ENCODE assay signal across 15 cellular contexts in genomic region chr11:74357449-74357848, GRCh38. TPM values are rescaled to one million over a fixed set of nuclear protein-coding genes. Genes with fewer than 3 reads are reported as not detected.
DNase-seq lines count a peak whose midpoint lies in the region; ATAC-seq and TF ChIP-seq lines count a peak whose summit lies in the region.
"Had no signal": no experiment of that assay in that cellular context is flagged by ENCODE, and none has a peak within 500 bp of the region (broad histone marks: within the 10 kb centered on the region; RNA-seq: fewer than 3 reads in every experiment).

No MANE protein-coding gene starts in this region.

- TF ChIP-seq RAD21 in IMR-90 (IDR thresholded peaks at IDR 0.05; ENCODE audit: low read length), result no peak

- H2BK20ac ChIP-seq in IMR-90 (ENCODE audit: low read depth, low read length), result no peak overlapping the region

- no peak for TF ChIP-seq POLR2A in IMR-90 (IDR thresholded peaks at IDR 0.05; ENCODE audit: low read depth, low read length)

- intact Hi-C loops in IMR-90 (cut with micrococcal nuclease), result no loop called here

- no TSS peak for BruUV-seq in IMR-90 (replicated peaks; lab: Mats Ljungman, UMichigan)

- H3K9ac ChIP-seq in IMR-90 (ENCODE audit: low read depth, low read length) (no peak overlapping the region), adipocyte (ENCODE audit: low read length) (no peak overlapping the region)

- H3K4me1 ChIP-seq in IMR-90 (ENCODE audit: control insufficient read depth, insufficient read depth, low read length) (no peaks in the 10 kb centered on the region), adipocyte (ENCODE audit: control insufficient read depth, insufficient read depth, low read length) (no peaks in the 10 kb centered on the region)

- H3K27ac ChIP-seq in IMR-90 (ENCODE audit: insufficient read depth, low read length), result no peak overlapping the region

- CTCF ChIA-PET in IMR-90 (lab: Yijun Ruan, JAX), result interaction anchor here (0.6 to 1.8 kb wide), 2 partner anchors 36 to 381 kb away, joined by 4 read pairs; no protein-coding TSS in a partner anchor

- no peak overlapping the region for H2BK120ac ChIP-seq in IMR-90 (ENCODE audit: low read depth, low read length)

- no peaks in the 10 kb centered on the region for H3K79me1 ChIP-seq in IMR-90 (ENCODE audit: low read depth in 1 of 2, low read length in 2 of 2)

- H3K27me3 ChIP-seq in IMR-90 (ENCODE audit: control insufficient read depth, insufficient read depth, low read length) (no peaks in the 10 kb centered on the region), adipocyte (replicated peaks; ENCODE audit: control insufficient read depth, insufficient read depth, low read length) (no peaks in the 10 kb centered on the region)

- H3K4me3 ChIP-seq in IMR-90 (ENCODE audit: insufficient read depth, low read depth, low read length) (no peak overlapping the region), adipocyte (ENCODE audit: low read length) (no peak overlapping the region)
- H3K4me3 ChIP-seq: GM23338 had no signal

- H4K91ac ChIP-seq in IMR-90 (ENCODE audit: insufficient read depth, low read depth, low read length), result no peak overlapping the region

- WGBS in IMR-90 (ENCODE audit: extremely low coverage in 2 of 2, insufficient read length in 1 of 2), 2 experiments, result no CpG with 5 or more reads among the region's 1 CpG

- DNase-seq in IMR-90 (peak; percentile 51), adipocyte (ENCODE audit: low read depth) (peak; percentile 32), fibroblast of gingiva (ENCODE audit: low read depth) (peak; percentile 5), DMS53 treated with DMSO at 0.1 percent for 48 hours (lab: John Stamatoyannopoulos, UW; ENCODE audit: unreplicated experiment) (no peak), NCI-H524 treated with DMSO at 0.1 percent for 48 hours (lab: John Stamatoyannopoulos, UW) (no peak), NCI-H526 (lab: John Stamatoyannopoulos, UW) (no peak)
- DNase-seq: C1 segment of cervical spinal cord; CD4-positive, alpha-beta memory T cell; COR-L47; DMS153; DMS79; GF-D8; H9 had no signal

- H3K36me3 ChIP-seq in IMR-90 (ENCODE audit: control insufficient read depth, insufficient read depth, low read length), result peaks cover 7% of the 10 kb centered on the region
- no peaks in the 10 kb centered on the region for H3K36me3 ChIP-seq in adipocyte (ENCODE audit: control insufficient read depth, insufficient read depth, low read length, severe bottlenecking)

- H4K8ac ChIP-seq in IMR-90 (ENCODE audit: low read depth in 2 of 2, low read length in 2 of 2), result no peak overlapping the region

- no peak overlapping the region for H3K18ac ChIP-seq in IMR-90 (ENCODE audit: low read depth, low read length)

- in situ Hi-C loops in IMR-90 (cut with MboI; ENCODE audit: low sequenced_read_pairs), result no loop called here

- H3K23ac ChIP-seq in IMR-90 (ENCODE audit: low read depth, low read length), result no peak overlapping the region

- H3K14ac ChIP-seq in IMR-90 (replicated peaks; ENCODE audit: low read depth, low read length), result no peak overlapping the region

- no peak overlapping the region for H2AFZ ChIP-seq in IMR-90 (replicated peaks; ENCODE audit: low read length, poor library complexity)
- H2AFZ ChIP-seq: GM23338 had no signal

- no peaks in the 10 kb centered on the region for H4K20me1 ChIP-seq in IMR-90 (ENCODE audit: insufficient read depth, low read length)

- POLR2A ChIA-PET in IMR-90 (lab: Charles Lee; ENCODE audit: unreplicated experiment), result no interaction called here

- H2AK5ac ChIP-seq in IMR-90 (ENCODE audit: low read depth, low read length), result no peak overlapping the region

- peak overlapping the region; percentile 17 for H2BK5ac ChIP-seq in IMR-90 (ENCODE audit: low read depth, low read length, poor library complexity, severe bottlenecking)

- no peak overlapping the region for H3K4me2 ChIP-seq in IMR-90 (ENCODE audit: low read depth, low read length)
- H3K4me2 ChIP-seq: GM23338 had no signal

- H3K4ac ChIP-seq in IMR-90 (ENCODE audit: low read depth, low read length), result no peak overlapping the region

- no peak overlapping the region for H2AK9ac ChIP-seq in IMR-90 (replicated peaks; ENCODE audit: low read depth, low read length, poor library complexity)

- H2BK15ac ChIP-seq in IMR-90 (ENCODE audit: low read depth, low read length), result no peak overlapping the region

- no peak for TF ChIP-seq CTCF in IMR-90 (conservative IDR thresholded peaks at IDR 0.05; ENCODE audit: low read depth, low read length)

- H3K9me1 ChIP-seq in IMR-90 (ENCODE audit: insufficient read depth, low read length), result no peaks in the 10 kb centered on the region

- no peak overlapping the region for H4K5ac ChIP-seq in IMR-90 (ENCODE audit: low read depth, low read length)

- peak; percentile 73 for ATAC-seq in IMR-90 (ENCODE audit: low read depth)
- ATAC-seq: GM23338, HCT116 had no signal

- H3K9me3 ChIP-seq in IMR-90 (ENCODE audit: control insufficient read depth, insufficient read depth, low read length), result peaks cover 5% of the 10 kb centered on the region; the same call in 1 of the 2 replicates
- no peaks in the 10 kb centered on the region for H3K9me3 ChIP-seq in adipocyte (ENCODE audit: control insufficient read depth, low read length)

- no peak overlapping the region for H3K56ac ChIP-seq in IMR-90 (ENCODE audit: extremely low read depth, insufficient read depth, low read length)

- dilution Hi-C loops in IMR-90 (cut with HindIII; ENCODE audit: low sequenced_read_pairs, unreplicated experiment), result no loop called here

TF ChIP-seq in IMR-90, 13 proteins besides CTCF, POLR2A, EP300 and RAD21:
- TF ChIP-seq CEBPB (IDR thresholded peaks at IDR 0.05; ENCODE audit: low read depth, low read length), result no peak
- no peak for TF ChIP-seq NFE2L2 (IDR thresholded peaks at IDR 0.05; ENCODE audit: low read depth, low read length)
- no peak for TF ChIP-seq SMC3 (IDR thresholded peaks at IDR 0.05; ENCODE audit: low read depth, low read length)
- no peak for TF ChIP-seq CHD1 (IDR thresholded peaks at IDR 0.05; ENCODE audit: low read depth, low read length)
- TF ChIP-seq MAFK (IDR thresholded peaks at IDR 0.05; ENCODE audit: low read depth, low read length), result no peak
- TF ChIP-seq RFX5 (IDR thresholded peaks at IDR 0.05; ENCODE audit: low read depth, low read length), result no peak
- no peak for TF ChIP-seq USF2 (IDR thresholded peaks at IDR 0.05; ENCODE audit: low read depth, low read length)
- no peak for TF ChIP-seq RCOR1 (IDR thresholded peaks at IDR 0.05; ENCODE audit: insufficient replicate concordance, low read length)
- TF ChIP-seq FOS (IDR thresholded peaks at IDR 0.05; ENCODE audit: low read depth, low read length), result no peak
- TF ChIP-seq MXI1 (IDR thresholded peaks at IDR 0.05; ENCODE audit: borderline replicate concordance, low read depth, low read length), result no peak
- TF ChIP-seq ELK1 (IDR thresholded peaks at IDR 0.05; ENCODE audit: borderline replicate concordance, low read depth, low read length), result no peak
- TF ChIP-seq BHLHE40 (IDR thresholded peaks at IDR 0.05; ENCODE audit: low read depth, low read length), result no peak
- TF ChIP-seq MAZ (IDR thresholded peaks at IDR 0.05; ENCODE audit: borderline replicate concordance, low read depth, low read length), result no peak

RNA-seq across cellular contexts. Expression of gene PGM2L1, which starts 40.8 kb away (rescaled TPM):
- total RNA-seq in IMR-90 (2012; rRNA removed), result 1.8 and 2.8 TPM in 2 replicates
- polyA plus RNA-seq in IMR-90 (2012; rRNA removed), result 0.62 and 0.72 TPM in 2 replicates
- polyA plus RNA-seq in IMR-90 (2012; cell fraction: cytosol; rRNA removed), result 0.12 and 0.14 TPM in 2 replicates
- 0.83 and 1.0 TPM in 2 replicates for polyA plus RNA-seq in IMR-90 (2012; cell fraction: nucleus; rRNA removed; ENCODE audit: low replicate concordance)

RNA-seq across cellular contexts. Expression of gene P4HA3, which starts 46.0 kb away (rescaled TPM):
- total RNA-seq in IMR-90 (2012; rRNA removed), result 2.8 and 2.9 TPM in 2 replicates
- polyA plus RNA-seq in IMR-90 (2012; rRNA removed), result 4.9 and 5.7 TPM in 2 replicates
- 4.4 and 4.5 TPM in 2 replicates for polyA plus RNA-seq in IMR-90 (2012; cell fraction: cytosol; rRNA removed)
- 2.0 and 4.4 TPM in 2 replicates for polyA plus RNA-seq in IMR-90 (2012; cell fraction: nucleus; rRNA removed; ENCODE audit: low replicate concordance)
- total RNA-seq: CD4-positive, alpha-beta memory T cell; GM23338; H9 had no signal
- polyA plus RNA-seq: CD4-positive, alpha-beta memory T cell had no signal

Comparison
In these comparisons a context has a peak if more than half of its experiments do, and no peak if none do; other contexts are left out.
1. DNase-seq: peak in IMR-90 (single experiment), adipocyte (single experiment) and fibroblast of gingiva (single experiment); none in DMS53 treated with DMSO at 0.1 percent for 48 hours (single experiment), NCI-H524 treated with DMSO at 0.1 percent for 48 hours (single experiment) and NCI-H526 (0 of 2).